8 cellular contexts compared by ENCODE assay signal in genomic region chr10:91410638-91411367, GRCh38. TPM values are rescaled to one million over a fixed set of nuclear protein-coding genes. Genes with fewer than 3 reads are reported as not detected.
DNase-seq lines count a peak whose midpoint lies in the region; ATAC-seq and TF ChIP-seq lines count a peak whose summit lies in the region.

No MANE protein-coding gene starts in this region.

- H3K9me2 ChIP-seq in DOHH2 (replicated peaks; ENCODE audit: control insufficient read depth, low read length) = no peaks in the 10 kb centered on the region

- no peaks in the 10 kb centered on the region for H3K36me3 Mint-ChIP-seq in activated CD4-positive, alpha-beta T cell treated with anti-CD3 and anti-CD28 coated beads, Interleukin-2, amount 10 ng/mL, durations not matched to agents 7 days and 5 days (ENCODE audit: low read depth)
- H3K36me3 Mint-ChIP-seq in naive B cell = no peaks in the 10 kb centered on the region

- no peaks in the 10 kb centered on the region for H3K9me3 ChIP-seq in DOHH2 (ENCODE audit: control insufficient read depth, insufficient read depth, low read length)
- H3K9me3 ChIP-seq in upper lobe of left lung = no peaks in the 10 kb centered on the region

- no peaks in the 10 kb centered on the region for H3K9me3 Mint-ChIP-seq in activated CD4-positive, alpha-beta T cell treated with anti-CD3 and anti-CD28 coated beads, Interleukin-2, amount 10 ng/mL, durations not matched to agents 7 days and 5 days
- H3K9me3 Mint-ChIP-seq in naive B cell = no peaks in the 10 kb centered on the region

- 8 to 9% methylated on average over 13 to 21 of the region's 25 CpGs for WGBS in upper lobe of left lung, 2 donors

- CTCF ChIA-PET in activated CD4-positive, alpha-beta T cell treated with anti-CD3 and anti-CD28 coated beads, Interleukin-2, amount 10 ng/mL, durations not matched to agents 7 days and 5 days (lab: Charles Lee) = interaction anchor here (0.7 kb wide), 1 partner anchor 497 kb away, joined by 3 read pairs; no protein-coding TSS in a partner anchor

- no peaks in the 10 kb centered on the region for H4K20me1 ChIP-seq in DOHH2 (ENCODE audit: control insufficient read depth, insufficient read depth, low read depth, low read length)

- peak overlapping the region; percentile 83 for H3K27ac Mint-ChIP-seq in activated CD4-positive, alpha-beta T cell treated with anti-CD3 and anti-CD28 coated beads, Interleukin-2, amount 10 ng/mL, durations not matched to agents 7 days and 5 days
- peak overlapping the region; percentile 19 to 97 (median 90) for H3K27ac Mint-ChIP-seq in naive B cell

- DNase-seq in HuH-7.5 (ENCODE audit: low spot score) = peak; percentile 25
- peak; percentile 16 for DNase-seq in activated CD4-positive, alpha-beta T cell treated with anti-CD3 and anti-CD28 coated beads, Interleukin-2, amount 10 ng/mL, durations not matched to agents 7 days and 5 days
- DNase-seq in epithelial cell of prostate (ENCODE audit: low read depth, low spot score) = no peak
- no peak for DNase-seq in naive B cell
- DNase-seq in upper lobe of left lung = peak in 1 of 2 donors; percentile 67

- POLR2A ChIA-PET in activated CD4-positive, alpha-beta T cell treated with anti-CD3 and anti-CD28 coated beads, Interleukin-2, amount 10 ng/mL, durations not matched to agents 7 days and 5 days (lab: Charles Lee) = no interaction called here

- H3K27me3 ChIP-seq in DOHH2 (ENCODE audit: control insufficient read depth, low read length) (no peaks in the 10 kb centered on the region), upper lobe of left lung (no peaks in the 10 kb centered on the region)

- H3F3A ChIP-seq in DOHH2 (ENCODE audit: control insufficient read depth, insufficient read depth) = peaks cover 6% of the 10 kb centered on the region

- H3K79me2 ChIP-seq in DOHH2 (ENCODE audit: control insufficient read depth, low read length) = peaks cover 47% of the 10 kb centered on the region

- H3K36me3 ChIP-seq in DOHH2 (ENCODE audit: control insufficient read depth, low read length) (0 out of 2 replicates have a peak, but pooled peaks cover 3% of the 10 kb centered on the region), upper lobe of left lung (no peaks in the 10 kb centered on the region)

- TF ChIP-seq POLR2A in upper lobe of left lung (IDR thresholded peaks at IDR 0.05) = no peak

- H3K27ac ChIP-seq in DOHH2 (ENCODE audit: low read depth, low read length) (peak overlapping the region; percentile 32; the same call in 1 of the 2 replicates), epithelial cell of prostate (peak overlapping the region; percentile 88), upper lobe of left lung (peak overlapping the region; percentile 96 to 100 (median 98))

- peaks cover 18% of the 10 kb centered on the region for H3K4me1 Mint-ChIP-seq in activated CD4-positive, alpha-beta T cell treated with anti-CD3 and anti-CD28 coated beads, Interleukin-2, amount 10 ng/mL, durations not matched to agents 7 days and 5 days
- H3K4me1 Mint-ChIP-seq in naive B cell = peaks cover 7 to 22% (median 8%) of the 10 kb centered on the region in 3 donors

- TF ChIP-seq CTCF in DOHH2 (IDR thresholded peaks at IDR 0.05; ENCODE audit: low read depth, low read length, poor library complexity, severe bottlenecking) = no peak
- TF ChIP-seq CTCF in upper lobe of left lung (IDR thresholded peaks at IDR 0.05) = no peak

- ATAC-seq in naive B cell (ENCODE audit: low read depth in 2 of 2) (no peak), upper lobe of left lung (ENCODE audit: low FRiP score in 2 of 2) (peak; percentile 77 to 85), GM21576 (IDR thresholded peaks at IDR 0.05; ENCODE audit: unreplicated experiment) (no peak), HG02938 (IDR thresholded peaks at IDR 0.05; ENCODE audit: unreplicated experiment) (no peak)

- peaks cover 14% of the 10 kb centered on the region for H3K27me3 Mint-ChIP-seq in activated CD4-positive, alpha-beta T cell treated with anti-CD3 and anti-CD28 coated beads, Interleukin-2, amount 10 ng/mL, durations not matched to agents 7 days and 5 days
- no peaks in the 10 kb centered on the region for H3K27me3 Mint-ChIP-seq in naive B cell

- peaks cover 27% of the 10 kb centered on the region for H3K4me1 ChIP-seq in DOHH2 (ENCODE audit: control insufficient read depth, low read length)
- peaks cover 7 to 31% (median 14%) of the 10 kb centered on the region in 4 donors for H3K4me1 ChIP-seq in upper lobe of left lung

- H3K4me2 ChIP-seq in DOHH2 (ENCODE audit: low read length) = peak overlapping the region; percentile 77

- TF ChIP-seq EP300 in upper lobe of left lung (IDR thresholded peaks at IDR 0.05) = no peak

- H3K4me3 ChIP-seq in DOHH2 (ENCODE audit: low read length) = peak overlapping the region; percentile 93
- H3K4me3 ChIP-seq in upper lobe of left lung = peak overlapping the region; percentile 32 to 79 (median 59)

- peak overlapping the region; percentile 77 for H3K4me3 Mint-ChIP-seq in activated CD4-positive, alpha-beta T cell treated with anti-CD3 and anti-CD28 coated beads, Interleukin-2, amount 10 ng/mL, durations not matched to agents 7 days and 5 days
- H3K4me3 Mint-ChIP-seq in naive B cell = peak overlapping the region; percentile 74 to 94 (median 91)

RNA-seq across cellular contexts. Expression of gene HECTD2, which starts 0.7 kb away (rescaled TPM):
- 1 to 10 TPM; 2.6 to 3.1 TPM for total RNA-seq in activated CD4-positive, alpha-beta T cell treated with anti-CD3 and anti-CD28 coated beads, Interleukin-2, amount 10 ng/mL, durations not matched to agents 7 days and 5 days
- 1 to 10 TPM in 4 of 6 donors, under 1 TPM in 1, not detected in 1; 0.96 to 1.9 (median 1.8) TPM for polyA plus RNA-seq in naive B cell (ENCODE audit: low read depth in 6 of 6)
- 10 to 100 TPM in 2 of 6 donors, 1 to 10 TPM in 4; 5.0 to 14.5 (median 9.2) TPM for total RNA-seq in upper lobe of left lung

Comparison
In these comparisons a context has a peak if more than half of its experiments do, and no peak if none do; other contexts are left out.
1. H3K27ac ChIP-seq: peak in every context shown above with its lines; median percentile 98 in upper lobe of left lung; 88 in epithelial cell of prostate; 32 in DOHH2.
2. DNase-seq: peak in HuH-7.5 (single experiment) and activated CD4-positive, alpha-beta T cell treated with anti-CD3 and anti-CD28 coated beads, Interleukin-2, amount 10 ng/mL, durations not matched to agents 7 days and 5 days (single experiment); none in epithelial cell of prostate (single experiment) and naive B cell (single experiment).
3. ATAC-seq: peak in upper lobe of left lung (2 of 2); none in naive B cell (0 of 2), GM21576 (single experiment) and HG02938 (single experiment).